In genomic region chrX:49106930-49107329, GRCh38 we compare ENCODE assay signal across 8 cellular contexts. TPM values are rescaled to one million over a fixed set of nuclear protein-coding genes. Genes with fewer than 3 reads are reported as not detected.
A peak's percentile ranks its signal among the peaks of the same experiment; 100 is the strongest.
DNase-seq lines count a peak whose midpoint lies in the region; ATAC-seq, FAIRE-seq and TF ChIP-seq lines count a peak whose summit lies in the region.

No MANE protein-coding gene starts in this region.

- no peaks in the 10 kb centered on the region for H3K9me3 ChIP-seq in gastroesophageal sphincter

- H3K27me3 ChIP-seq in gastroesophageal sphincter, result no peaks in the 10 kb centered on the region

- DNase-seq in AG10803 (ENCODE audit: low read depth) (peak; percentile 56), GM12891 (ENCODE audit: insufficient read length, low spot score) (no peak), SK-MEL-5 (ENCODE audit: low read depth, low spot score) (peak; percentile 63), renal cortical epithelial cell (ENCODE audit: low read depth) (peak; percentile 38), activated gamma-delta T cell (lab: John Stamatoyannopoulos, UW) (no peak)

- H3K4me3 ChIP-seq in AG10803 (ENCODE audit: low read length), result no peak overlapping the region
- H3K4me3 ChIP-seq in gastroesophageal sphincter, result no peak overlapping the region

- no peaks in the 10 kb centered on the region for H3K4me1 ChIP-seq in gastroesophageal sphincter

- TF ChIP-seq CTCF in AG10803 (conservative IDR thresholded peaks at IDR 0.05; ENCODE audit: low read length), result peak; percentile 58
- peak in 3 of 4 experiments; percentile 36 to 50 (median 37) for TF ChIP-seq CTCF in gastroesophageal sphincter (IDR thresholded peaks at IDR 0.05)

- TF ChIP-seq EP300 in gastroesophageal sphincter (IDR thresholded peaks at IDR 0.05), result no peak

- FAIRE-seq in GM12891 (lab: Jason Lieb, UNC), result peak; percentile 80

- no peak overlapping the region for H3K27ac ChIP-seq in gastroesophageal sphincter

- in situ Hi-C loops in SK-MEL-5 (cut with HindIII; ENCODE audit: low pct_unique_long_range_greater_than_20kb, low sequenced_read_pairs), result no loop called here

- peaks cover 0 to 17% of the 10 kb centered on the region in 2 donors for H3K36me3 ChIP-seq in gastroesophageal sphincter

- TF ChIP-seq POLR2A in GM12891 (IDR thresholded peaks at IDR 0.05; ENCODE audit: low read depth, low read length) (no peak), gastroesophageal sphincter (IDR thresholded peaks at IDR 0.05) (no peak)

- WGBS in gastroesophageal sphincter (ENCODE audit: low coverage in 1 of 2), 2 donors, result 7 to 20% methylated on average over 2 to 3 of the region's 7 CpGs

- ATAC-seq in gastroesophageal sphincter, result peak; percentile 51
- no peak for ATAC-seq in HG03108 (IDR thresholded peaks at IDR 0.05; ENCODE audit: unreplicated experiment)
- no peak for ATAC-seq in GM21526 (IDR thresholded peaks at IDR 0.05; ENCODE audit: low FRiP score, unreplicated experiment)

TF ChIP-seq in GM12891, 5 proteins besides CTCF, POLR2A, EP300 and RAD21:
- TF ChIP-seq PAX5 (IDR thresholded peaks at IDR 0.05; ENCODE audit: insufficient read depth, low read length, severe bottlenecking) (no peak), POLR2AphosphoS5 (IDR thresholded peaks at IDR 0.05; ENCODE audit: low read depth, low read length) (no peak), TAF1 (IDR thresholded peaks at IDR 0.05; ENCODE audit: low read depth, low read length) (no peak), POU2F2 (IDR thresholded peaks at IDR 0.05; ENCODE audit: low read depth, low read length) (no peak), SPI1 (IDR thresholded peaks at IDR 0.05; ENCODE audit: low read depth, low read length) (no peak)

RNA-seq across cellular contexts. Expression of gene GPKOW, which starts 16.6 kb away (rescaled TPM):
- 16.6 TPM for polyA plus RNA-seq in GM12891 (2012; ENCODE audit: low read depth, missing spikeins)
- total RNA-seq in SK-MEL-5 (2014; rRNA removed; shearing (Covaris generic)), result 29.0 and 31.2 TPM in 2 replicates
- 27.9 and 30.9 TPM in 2 replicates for polyA plus RNA-seq in SK-MEL-5 (2015; cell fraction: cytosol; rRNA removed)
- 8.4 and 12.3 TPM in 2 replicates for polyA plus RNA-seq in SK-MEL-5 (2015; cell fraction: nucleus; rRNA removed)
- total RNA-seq in gastroesophageal sphincter (10 to 100 TPM; 28.2 to 34.1 (median 31.5) TPM), renal cortical epithelial cell (21.5 and 26.2 TPM in 2 replicates)

RNA-seq across cellular contexts. Expression of gene WDR45, which starts 27.2 kb away (rescaled TPM):
- 15.5 TPM for polyA plus RNA-seq in GM12891 (2012; ENCODE audit: low read depth, missing spikeins)
- 71.6 and 87.0 TPM in 2 replicates for total RNA-seq in SK-MEL-5 (2014; rRNA removed; shearing (Covaris generic))
- polyA plus RNA-seq in SK-MEL-5 (2015; cell fraction: cytosol; rRNA removed), result 79.8 and 81.5 TPM in 2 replicates
- 370 and 434 TPM in 2 replicates for polyA plus RNA-seq in SK-MEL-5 (2015; cell fraction: nucleus; rRNA removed)
- total RNA-seq in gastroesophageal sphincter (100 to 1,000 TPM in 1 of 4 donors, 10 to 100 TPM in 3; 60.8 to 101 (median 80.9) TPM), renal cortical epithelial cell (39.8 and 62.7 TPM in 2 replicates)

RNA-seq across cellular contexts. Expression of gene PRAF2, which starts 33.1 kb away (rescaled TPM):
- polyA plus RNA-seq in GM12891 (2012; ENCODE audit: low read depth, missing spikeins), result 13.2 TPM
- 2.3 and 4.8 TPM in 2 replicates for total RNA-seq in SK-MEL-5 (2014; rRNA removed; shearing (Covaris generic))
- 21.0 and 30.6 TPM in 2 replicates for polyA plus RNA-seq in SK-MEL-5 (2015; cell fraction: cytosol; rRNA removed)
- polyA plus RNA-seq in SK-MEL-5 (2015; cell fraction: nucleus; rRNA removed), result 24.6 and 30.5 TPM in 2 replicates
- total RNA-seq in gastroesophageal sphincter, result 10 to 100 TPM in 3 of 4 donors, 1 to 10 TPM in 1; 9.6 to 20.9 (median 17.2) TPM
- 4.3 and 9.4 TPM in 2 replicates for total RNA-seq in renal cortical epithelial cell

RNA-seq across cellular contexts. Expression of gene CCDC120, which starts 48.1 kb away (rescaled TPM):
- 2.3 TPM for polyA plus RNA-seq in GM12891 (2012; ENCODE audit: low read depth, missing spikeins)
- total RNA-seq in SK-MEL-5 (2014; rRNA removed; shearing (Covaris generic)), result 0.77 and 1.0 TPM in 2 replicates
- polyA plus RNA-seq in SK-MEL-5 (2015; cell fraction: cytosol; rRNA removed), result 8.2 and 8.4 TPM in 2 replicates
- 6.6 and 9.9 TPM in 2 replicates for polyA plus RNA-seq in SK-MEL-5 (2015; cell fraction: nucleus; rRNA removed)
- total RNA-seq in gastroesophageal sphincter (1 to 10 TPM; 1.1 to 4.7 (median 2.5) TPM), renal cortical epithelial cell (1.9 and 5.5 TPM in 2 replicates)

RNA-seq across cellular contexts. Expression of gene MAGIX, which starts 55.6 kb away (rescaled TPM):
- 0.33 TPM for polyA plus RNA-seq in GM12891 (2012; ENCODE audit: low read depth, missing spikeins)
- 1.4 and 2.6 TPM in 2 replicates for total RNA-seq in SK-MEL-5 (2014; rRNA removed; shearing (Covaris generic))
- 2.7 and 3.5 TPM in 2 replicates for polyA plus RNA-seq in SK-MEL-5 (2015; cell fraction: cytosol; rRNA removed)
- 1.3 and 2.1 TPM in 2 replicates for polyA plus RNA-seq in SK-MEL-5 (2015; cell fraction: nucleus; rRNA removed)
- total RNA-seq in gastroesophageal sphincter (1 to 10 TPM in 3 of 4 donors, under 1 TPM in 1; 0.69 to 4.6 (median 3.1) TPM), renal cortical epithelial cell (5.3 and 8.5 TPM in 2 replicates)

Comparison
In these comparisons a context has a peak if more than half of its experiments do, and no peak if none do; other contexts are left out.
1. DNase-seq: peak in AG10803 (single experiment), SK-MEL-5 (single experiment) and renal cortical epithelial cell (single experiment); none in GM12891 (single experiment) and activated gamma-delta T cell (single experiment).